16 cellular contexts compared by ENCODE assay signal in the genomic region with DNA sequence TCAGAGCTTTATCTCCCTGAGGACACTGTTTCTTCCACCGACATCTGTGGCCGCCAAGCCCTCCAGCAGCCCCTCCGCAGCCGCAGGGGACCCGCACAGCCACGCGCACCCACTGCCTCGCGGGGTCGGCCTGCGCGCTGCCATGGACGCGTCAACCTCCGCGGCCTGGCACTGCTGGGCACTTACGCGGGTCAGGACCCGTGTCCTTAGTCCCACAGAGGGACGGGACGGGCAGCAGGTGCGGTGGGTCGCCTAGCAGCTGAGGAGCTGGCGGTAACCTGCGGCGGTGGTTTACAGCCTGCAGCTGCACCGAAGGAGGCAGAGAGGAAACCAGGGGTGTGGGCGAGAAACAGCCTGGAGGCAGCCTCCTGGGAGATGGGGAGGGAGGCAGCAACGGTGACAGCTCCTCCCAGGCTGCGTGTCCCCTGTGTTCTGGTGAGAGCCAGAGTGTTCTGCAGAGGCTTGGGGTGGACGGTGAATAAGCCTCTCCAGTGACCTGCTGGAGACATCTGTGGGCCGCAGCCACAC.
DNase-seq lines count a peak whose midpoint lies in the region; ATAC-seq, FAIRE-seq and TF ChIP-seq lines count a peak whose summit lies in the region.
"Had no signal": no experiment of that assay in that cellular context is flagged by ENCODE, and none has a peak within 500 bp of the region (broad histone marks: within the 10 kb centered on the region; RNA-seq: fewer than 3 reads in every experiment).

No MANE protein-coding gene starts in this region.

- peaks cover 0 to 14% of the 10 kb centered on the region in 2 experiments; a peak in 2 of 5 replicates for H3K27me3 ChIP-seq in K562 (ENCODE audit: control insufficient read depth in 2 of 2, insufficient read depth in 2 of 2, low read length in 2 of 2)
- H3K27me3 ChIP-seq in neuronal stem cell (ENCODE audit: control insufficient read depth in 3 of 3, insufficient read depth in 3 of 3, low read depth in 1 of 3, low read length in 3 of 3), result no peaks in the 10 kb centered on the region
- H3K27me3 ChIP-seq: BLaER1 had no signal

- no peak overlapping the region for H2AFZ ChIP-seq in K562 (ENCODE audit: low read depth, low read length)
- no peak overlapping the region for H2AFZ ChIP-seq in neuronal stem cell (ENCODE audit: low read length)

- H3K4me3 ChIP-seq in K562 (no peak overlapping the region), neuronal stem cell (ENCODE audit: low read length in 2 of 2) (no peak overlapping the region)
- H3K4me3 ChIP-seq: BLaER1 had no signal

- H3K27ac ChIP-seq in K562 (ENCODE audit: extremely low read depth, low read depth, low read length) (no peak overlapping the region), neuronal stem cell (replicated peaks; ENCODE audit: low read length) (no peak overlapping the region)
- H3K27ac ChIP-seq: BLaER1 had no signal

- no peak overlapping the region for H2BK5ac ChIP-seq in neuronal stem cell (ENCODE audit: low read length)

- DNase-seq in activated gamma-delta T cell (lab: John Stamatoyannopoulos, UW), result peak; percentile 11
- no peak for DNase-seq in activated gamma-delta T cell treated with Interleukin-2 at 50 U/mL for 16 hours
- DNase-seq in K562 (ENCODE audit: extremely low read depth in 1 of 4, low spot score in 3 of 4), result no peak
- DNase-seq in neuronal stem cell (ENCODE audit: low spot score), result no peak
- no peak for DNase-seq in glomerular visceral epithelial cell (ENCODE audit: extremely low spot score)
- no peak for DNase-seq in NCI-H524 treated with DMSO at 0.1 percent for 48 hours (lab: John Stamatoyannopoulos, UW)
- DNase-seq in dedifferentiated amniotic fluid mesenchymal stem cell (ENCODE audit: extremely low spot score), result no peak
- DNase-seq: 8988T; AML-193; CD4-positive, CD25-positive, alpha-beta regulatory T cell; DMS 273 treated with DMSO at 0.1 percent for 48 hours had no signal

- no peak overlapping the region for H2BK15ac ChIP-seq in neuronal stem cell (ENCODE audit: low read length)

- TF ChIP-seq CTCF in K562 (IDR thresholded peaks at IDR 0.05 in 2 of 3, conservative IDR thresholded peaks at IDR 0.05 in 1 of 3; ENCODE audit: insufficient read depth in 2 of 3, low read depth in 1 of 3, low read length in 3 of 3), result no peak

- no peaks in the 10 kb centered on the region for H4K20me1 ChIP-seq in K562 (replicated peaks; ENCODE audit: control insufficient read depth, insufficient read depth, low read length)
- H4K20me1 ChIP-seq: BLaER1 had no signal

- no peak for TF ChIP-seq POLR2A in K562 (conservative IDR thresholded peaks at IDR 0.05)

- no peak overlapping the region for H3K4me2 ChIP-seq in K562 (ENCODE audit: insufficient read depth, low read length)
- no peak overlapping the region for H3K4me2 ChIP-seq in neuronal stem cell (ENCODE audit: insufficient read depth, low read length, poor library complexity, severe bottlenecking)
- H3K4me2 ChIP-seq: BLaER1 had no signal

- H3K4me1 ChIP-seq in K562 (replicated peaks in 1 of 2; ENCODE audit: control insufficient read depth in 2 of 2, insufficient read depth in 2 of 2, low read length in 2 of 2) (peaks cover 0 to 4% of the 10 kb centered on the region in 2 experiments; a peak in 2 of 5 replicates), neuronal stem cell (ENCODE audit: control insufficient read depth in 2 of 2, insufficient read depth in 1 of 2, low read depth in 1 of 2, low read length in 2 of 2) (no peaks in the 10 kb centered on the region)
- H3K4me1 ChIP-seq: BLaER1 had no signal

- H4K91ac ChIP-seq in neuronal stem cell (ENCODE audit: low read depth, low read length, poor library complexity), result no peak overlapping the region

- BruUV-seq in K562 (replicated peaks; lab: Mats Ljungman, UMichigan), result no TSS peak

- CTCF ChIA-PET in K562 (lab: Yijun Ruan, JAX; ENCODE audit: low intra/inter-chr PET ratio), result no interaction called here

- peak overlapping the region; percentile 64 for H3K18ac ChIP-seq in neuronal stem cell (ENCODE audit: low read length)

- H2AK5ac ChIP-seq in neuronal stem cell (ENCODE audit: low read depth, low read length), result no peak overlapping the region

- no peak for TF ChIP-seq RAD21 in K562 (CRISPR knock-in tag; conservative IDR thresholded peaks at IDR 0.05 in 1 of 2, IDR thresholded peaks at IDR 0.05 in 1 of 2)

- H3K9ac ChIP-seq in K562 (ENCODE audit: insufficient read depth in 1 of 2, low read depth in 2 of 2, low read length in 2 of 2) (no peak overlapping the region), neuronal stem cell (ENCODE audit: low read depth, low read length, poor library complexity) (no peak overlapping the region)
- H3K9ac ChIP-seq: BLaER1 had no signal

- no peak overlapping the region for H2BK120ac ChIP-seq in neuronal stem cell (ENCODE audit: low read depth, low read length)

- no peaks in the 10 kb centered on the region for H3K9me3 ChIP-seq in K562 (replicated peaks; ENCODE audit: control insufficient read depth, insufficient read depth, low read depth, low read length)
- peaks cover 0 to 1% of the 10 kb centered on the region in 2 donors for H3K9me3 ChIP-seq in neuronal stem cell (replicated peaks in 1 of 2; ENCODE audit: control insufficient read depth in 2 of 2, insufficient read depth in 1 of 2, low read depth in 1 of 2, low read length in 2 of 2)

- TF ChIP-seq EP300 in K562 (IDR thresholded peaks at IDR 0.05; ENCODE audit: low read length), result no peak

- WGBS in K562 (ENCODE audit: insufficient coverage, low coverage, missing lambda C conversion rate), result 7% methylated on average over 29 of the region's 32 CpGs
- WGBS in neuronal stem cell (ENCODE audit: extremely low coverage in 2 of 2, insufficient read length in 2 of 2, insufficient replicate concordance in 1 of 2), 2 donors, result no CpG with 5 or more reads among the region's 32 CpGs

- H3K79me2 ChIP-seq in K562 (ENCODE audit: control insufficient read depth, insufficient read depth, low read length), result no peaks in the 10 kb centered on the region

- no peak overlapping the region for H3K23ac ChIP-seq in neuronal stem cell (ENCODE audit: low read depth, low read length, poor library complexity)

- ATAC-seq in K562 (peak; percentile 28; the same call in 2 of the 3 replicates), HG03469 (IDR thresholded peaks at IDR 0.05; ENCODE audit: unreplicated experiment) (no peak)

- no peak overlapping the region for H3K4ac ChIP-seq in neuronal stem cell (ENCODE audit: low read length)

- no peaks in the 10 kb centered on the region for H3K9me1 ChIP-seq in K562 (ENCODE audit: control insufficient read depth, insufficient read depth, low read length)

- H3K36me3 ChIP-seq in K562 (ENCODE audit: control insufficient read depth, insufficient read depth, low read length) (no peaks in the 10 kb centered on the region), neuronal stem cell (replicated peaks in 1 of 2; ENCODE audit: control insufficient read depth in 2 of 2, insufficient read depth in 2 of 2, low read length in 2 of 2) (no peaks in the 10 kb centered on the region)
- H3K36me3 ChIP-seq: BLaER1 had no signal

- no peak for FAIRE-seq in K562 (lab: Jason Lieb, UNC)
- FAIRE-seq: G401.6, GM12891, H54 had no signal

- no peak overlapping the region for H2BK12ac ChIP-seq in neuronal stem cell (ENCODE audit: low read length)

- no peak overlapping the region for H3K14ac ChIP-seq in neuronal stem cell (ENCODE audit: low read length)

- in situ Hi-C loops in K562 (cut with MboI), result no loop called here

- H4K8ac ChIP-seq in neuronal stem cell (ENCODE audit: low read depth, low read length), result no peak overlapping the region

- intact Hi-C loops in K562 (cut with micrococcal nuclease), result no loop called here

- no peaks in the 10 kb centered on the region for H3K79me1 ChIP-seq in neuronal stem cell (ENCODE audit: low read depth, low read length)

- POLR2A ChIA-PET in K562 (lab: Yijun Ruan, JAX), result interaction anchor here (0.8 kb wide), 1 partner anchor 23 kb away, joined by 3 read pairs; no protein-coding TSS in a partner anchor

TF ChIP-seq in K562, 482 proteins besides CTCF, POLR2A, EP300 and RAD21 (continues in another document):
- TF ChIP-seq, protein P1, sequence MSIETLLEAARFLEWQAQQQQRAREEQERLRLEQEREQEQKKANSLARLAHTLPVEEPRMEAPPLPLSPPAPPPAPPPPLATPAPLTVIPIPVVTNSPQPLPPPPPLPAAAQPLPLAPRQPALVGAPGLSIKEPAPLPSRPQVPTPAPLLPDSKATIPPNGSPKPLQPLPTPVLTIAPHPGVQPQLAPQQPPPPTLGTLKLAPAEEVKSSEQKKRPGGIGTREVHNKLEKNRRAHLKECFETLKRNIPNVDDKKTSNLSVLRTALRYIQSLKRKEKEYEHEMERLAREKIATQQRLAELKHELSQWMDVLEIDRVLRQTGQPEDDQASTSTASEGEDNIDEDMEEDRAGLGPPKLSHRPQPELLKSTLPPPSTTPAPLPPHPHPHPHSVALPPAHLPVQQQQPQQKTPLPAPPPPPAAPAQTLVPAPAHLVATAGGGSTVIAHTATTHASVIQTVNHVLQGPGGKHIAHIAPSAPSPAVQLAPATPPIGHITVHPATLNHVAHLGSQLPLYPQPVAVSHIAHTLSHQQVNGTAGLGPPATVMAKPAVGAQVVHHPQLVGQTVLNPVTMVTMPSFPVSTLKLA (conservative IDR thresholded peaks at IDR 0.05), result no peak
- TF ChIP-seq HDAC3 (IDR thresholded peaks at IDR 0.05; ENCODE audit: borderline replicate concordance, partially characterized antibody) (no peak), JUN (IDR thresholded peaks at IDR 0.05; ENCODE audit: borderline replicate concordance, low read depth, low read length) (no peak), JUN (CRISPR knock-in tag; IDR thresholded peaks at IDR 0.05; ENCODE audit: borderline replicate concordance) (no peak), NFIX (CRISPR knock-in tag; IDR thresholded peaks at IDR 0.05; ENCODE audit: low read depth) (no peak), RFX5 (IDR thresholded peaks at IDR 0.05; ENCODE audit: low read depth, low read length) (no peak), KLF10 (CRISPR knock-in tag; IDR thresholded peaks at IDR 0.05) (no peak)
- TF ChIP-seq, protein P2, sequence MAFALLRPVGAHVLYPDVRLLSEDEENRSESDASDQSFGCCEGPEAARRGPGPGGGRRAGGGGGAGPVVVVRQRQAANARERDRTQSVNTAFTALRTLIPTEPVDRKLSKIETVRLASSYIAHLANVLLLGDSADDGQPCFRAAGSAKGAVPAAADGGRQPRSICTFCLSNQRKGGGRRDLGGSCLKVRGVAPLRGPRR (CRISPR knock-in tag; IDR thresholded peaks at IDR 0.05), result no peak
